Comparison of ENCODE assay signal across 20 cellular contexts in the genomic region with DNA sequence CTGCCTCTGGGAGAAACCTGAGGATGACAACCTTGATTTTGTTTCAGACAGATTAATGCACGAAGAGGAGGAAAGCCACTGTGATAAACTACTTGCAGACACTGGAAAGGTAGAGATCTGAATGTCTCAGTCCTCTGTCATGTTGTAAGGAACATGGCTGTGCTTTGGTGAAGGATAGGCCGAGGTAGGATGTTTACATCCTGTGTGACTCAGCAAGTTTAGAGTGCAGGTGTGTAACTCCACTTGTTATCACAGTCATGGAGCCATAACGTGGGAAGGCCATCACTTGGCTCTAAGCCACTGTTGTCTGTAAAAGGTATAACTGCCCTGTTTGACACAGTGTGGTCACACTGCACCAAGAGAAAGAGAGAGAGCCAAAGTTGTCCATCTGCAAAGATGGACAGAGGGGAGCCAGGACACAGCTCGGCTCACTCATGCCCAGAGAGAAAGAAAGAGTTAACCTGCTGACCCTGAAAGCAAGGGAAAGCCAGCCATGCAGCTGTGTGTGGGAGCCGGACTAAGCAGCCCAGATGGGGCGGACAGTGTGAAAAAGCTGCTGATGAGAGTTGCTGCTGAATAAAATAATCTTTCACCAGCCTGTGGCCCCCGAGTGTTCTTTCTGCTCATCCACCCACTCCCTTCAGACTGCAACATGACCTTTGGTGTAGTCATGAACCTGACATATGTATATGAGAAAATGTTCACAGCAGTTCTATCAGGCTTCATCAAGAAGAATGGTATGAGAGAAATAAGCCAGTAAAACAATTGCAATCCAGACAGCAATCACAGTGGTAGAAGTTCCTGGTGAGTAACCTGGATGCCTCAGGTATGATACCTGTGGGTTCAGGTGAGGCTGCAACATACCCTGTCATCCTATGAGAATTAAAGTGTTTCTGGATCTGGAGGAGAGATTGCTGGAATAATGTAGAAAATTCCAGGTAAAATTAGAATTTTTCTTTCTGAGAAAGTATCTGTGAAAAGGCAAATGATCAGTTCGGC.
DNase-seq lines count a peak whose midpoint lies in the region; ATAC-seq, FAIRE-seq and TF ChIP-seq lines count a peak whose summit lies in the region.
"Had no signal": no experiment of that assay in that cellular context is flagged by ENCODE, and none has a peak within 500 bp of the region (broad histone marks: within the 10 kb centered on the region; RNA-seq: fewer than 3 reads in every experiment).

No MANE protein-coding gene starts in this region.

- no TSS peak for BruUV-seq in OCI-LY7 (replicated peaks; lab: Mats Ljungman, UMichigan)

- H3K9me3 ChIP-seq in OCI-LY7 (ENCODE audit: low read length) (no peaks in the 10 kb centered on the region), endodermal cell (ENCODE audit: control insufficient read depth, low read length) (peaks cover 4% of the 10 kb centered on the region), pancreas (no peaks in the 10 kb centered on the region), psoas muscle (no peaks in the 10 kb centered on the region), left lung (no peaks in the 10 kb centered on the region)
- H3K9me3 ChIP-seq: suprapubic skin, vagina had no signal

- no peaks in the 10 kb centered on the region for H3K27me3 ChIP-seq in endodermal cell (ENCODE audit: control insufficient read depth, insufficient read depth, low read length, poor library complexity, severe bottlenecking)
- H3K27me3 ChIP-seq in pancreas, result no peaks in the 10 kb centered on the region
- no peaks in the 10 kb centered on the region for H3K27me3 ChIP-seq in psoas muscle (ENCODE audit: insufficient read depth in 3 of 3, low read length in 2 of 3)
- no peaks in the 10 kb centered on the region for H3K27me3 ChIP-seq in left lung
- H3K27me3 ChIP-seq: suprapubic skin, vagina had no signal

- H3K4me1 ChIP-seq in OCI-LY7 (ENCODE audit: insufficient read depth, low read length, poor library complexity, severe bottlenecking) (no peaks in the 10 kb centered on the region), endodermal cell (ENCODE audit: control insufficient read depth, insufficient read depth, low read length) (no peaks in the 10 kb centered on the region), pancreas (peaks cover 0 to 8% (median 4%) of the 10 kb centered on the region in 3 donors), psoas muscle (no peaks in the 10 kb centered on the region), left lung (no peaks in the 10 kb centered on the region)
- H3K4me1 ChIP-seq: suprapubic skin, vagina had no signal

- TF ChIP-seq CTCF in OCI-LY7 (conservative IDR thresholded peaks at IDR 0.05; ENCODE audit: low read length) (no peak), endodermal cell (conservative IDR thresholded peaks at IDR 0.05) (no peak), pancreas (IDR thresholded peaks at IDR 0.05) (no peak), psoas muscle (IDR thresholded peaks at IDR 0.05) (no peak), left lung (IDR thresholded peaks at IDR 0.05) (no peak)

- H4K20me1 ChIP-seq in OCI-LY7 (ENCODE audit: insufficient read depth, low read length), result no peaks in the 10 kb centered on the region

- H3K4me3 ChIP-seq in OCI-LY7 (ENCODE audit: low read depth, low read length, poor library complexity, severe bottlenecking) (no peak overlapping the region), endodermal cell (ENCODE audit: low read length) (no peak overlapping the region), pancreas (no peak overlapping the region), psoas muscle (no peak overlapping the region), left lung (no peak overlapping the region)
- H3K4me3 ChIP-seq: suprapubic skin, vagina had no signal

- no peaks in the 10 kb centered on the region for H3K4me1 Mint-ChIP-seq in endodermal cell
- H3K4me1 Mint-ChIP-seq: activated CD4-positive, alpha-beta memory T cell treated with anti-CD3 and anti-CD28 coated beads, Interleukin-2, amount 10 ng/mL, durations not matched to agents 7 days and 5 days had no signal

- no peak for FAIRE-seq in pancreas (lab: Jason Lieb, UNC)

- H3K4me3 Mint-ChIP-seq in endodermal cell, result no peak overlapping the region
- H3K4me3 Mint-ChIP-seq: activated CD4-positive, alpha-beta memory T cell treated with anti-CD3 and anti-CD28 coated beads, Interleukin-2, amount 10 ng/mL, durations not matched to agents 7 days and 5 days had no signal

- POLR2A ChIA-PET in OCI-LY7 (lab: Charles Lee), result no interaction called here

- peaks cover 65% of the 10 kb centered on the region for H3K36me3 Mint-ChIP-seq in endodermal cell (ENCODE audit: low read depth)

- ATAC-seq in pancreas, result peak; percentile 70 to 89 (median 79)
- no peak for ATAC-seq in HG03159 (IDR thresholded peaks at IDR 0.05; ENCODE audit: unreplicated experiment)
- no peak for ATAC-seq in psoas muscle
- no peak for ATAC-seq in left lung
- ATAC-seq: left lobe of liver, Panc1, SK-N-SH treated with all-trans-retinoic acid at 6 μM for 48 hours had no signal

- no peak overlapping the region for H3K4me2 ChIP-seq in OCI-LY7 (ENCODE audit: low read length)

- intact Hi-C loops in OCI-LY7 (cut with micrococcal nuclease; ENCODE audit: unreplicated experiment) (no loop called here), pancreas (cut with DNase I) (no loop called here), psoas muscle (cut with DNase I) (no loop called here), left lung (cut with DNase I) (no loop called here)

- 81 to 84% methylated on average over 6 to 8 of the region's 8 CpGs for WGBS in endodermal cell (ENCODE audit: insufficient coverage in 1 of 2, insufficient read length in 1 of 2), 2 experiments
- WGBS in pancreas, 2 donors, result 31 to 40% methylated on average over 8 of the region's 8 CpGs
- 41 to 51% (median 44%) methylated on average over 8 of the region's 8 CpGs for WGBS in psoas muscle, 3 donors

- peaks cover 13% of the 10 kb centered on the region for H3K9me3 Mint-ChIP-seq in endodermal cell
- H3K9me3 Mint-ChIP-seq: activated CD4-positive, alpha-beta memory T cell treated with anti-CD3 and anti-CD28 coated beads, Interleukin-2, amount 10 ng/mL, durations not matched to agents 7 days and 5 days had no signal

- H3K9ac ChIP-seq in endodermal cell (ENCODE audit: extremely low read depth, low read length, poor library complexity, severe bottlenecking), result no peak overlapping the region

- no peaks in the 10 kb centered on the region for H3K27me3 Mint-ChIP-seq in endodermal cell (ENCODE audit: insufficient read depth)
- H3K27me3 Mint-ChIP-seq: activated CD4-positive, alpha-beta memory T cell treated with anti-CD3 and anti-CD28 coated beads, Interleukin-2, amount 10 ng/mL, durations not matched to agents 7 days and 5 days had no signal

- H3K36me3 ChIP-seq in OCI-LY7 (ENCODE audit: insufficient read depth, low read length) (no peaks in the 10 kb centered on the region), endodermal cell (ENCODE audit: control insufficient read depth, insufficient read depth, low read length) (peaks cover 7% of the 10 kb centered on the region), pancreas (no peaks in the 10 kb centered on the region), psoas muscle (ENCODE audit: insufficient read depth in 1 of 2, low read depth in 1 of 2) (no peaks in the 10 kb centered on the region), left lung (no peaks in the 10 kb centered on the region)
- H3K36me3 ChIP-seq: suprapubic skin, vagina had no signal

- no peak overlapping the region for H3K27ac ChIP-seq in OCI-LY7 (ENCODE audit: low read depth, low read length, poor library complexity, severe bottlenecking)
- H3K27ac ChIP-seq in endodermal cell (ENCODE audit: low read depth, low read length), result no peak overlapping the region
- no peak overlapping the region for H3K27ac ChIP-seq in pancreas
- no peak overlapping the region for H3K27ac ChIP-seq in psoas muscle
- no peak overlapping the region for H3K27ac ChIP-seq in left lung
- H3K27ac ChIP-seq: suprapubic skin, vagina had no signal

- DNase-seq in DMS53 (lab: John Stamatoyannopoulos, UW) (peak; percentile 56), DMS53 treated with DMSO at 0.1 percent for 48 hours (lab: John Stamatoyannopoulos, UW; ENCODE audit: unreplicated experiment) (no peak), OCI-LY7 (ENCODE audit: low spot score) (peak; percentile 5), endodermal cell (no peak), pancreas (peak in 3 of 6 donors; percentile 28 to 34 (median 33)), psoas muscle (no peak), left lung (no peak)
- DNase-seq: activated CD4-positive, alpha-beta memory T cell treated with anti-CD3 and anti-CD28 coated beads, Interleukin-2, amount 10 ng/mL, durations not matched to agents 7 days and 5 days; activated CD4-positive, CD25-positive, alpha-beta regulatory T cell; activated gamma-delta T cell treated with Interleukin-2 at 50 U/mL for 16 hours; amygdala; Calu3; NCI-H1417 treated with DMSO at 0.1 percent for 48 hours; NCI-H82 had no signal

- H3K9me2 ChIP-seq in OCI-LY7 (ENCODE audit: insufficient read depth, low read length), result no peaks in the 10 kb centered on the region

- H2AFZ ChIP-seq in OCI-LY7 (ENCODE audit: low read length), result no peak overlapping the region

- no peaks in the 10 kb centered on the region for H3K79me2 ChIP-seq in OCI-LY7 (ENCODE audit: insufficient read depth, low read depth, low read length)

- peak overlapping the region; percentile 21 for H3K27ac Mint-ChIP-seq in endodermal cell
- H3K27ac Mint-ChIP-seq: activated CD4-positive, alpha-beta memory T cell treated with anti-CD3 and anti-CD28 coated beads, Interleukin-2, amount 10 ng/mL, durations not matched to agents 7 days and 5 days had no signal

- CTCF ChIA-PET in OCI-LY7 (lab: Charles Lee; ENCODE audit: unreplicated experiment), result no interaction called here

Comparison
In these comparisons a context has a peak if more than half of its experiments do, and no peak if none do; other contexts are left out.
1. DNase-seq: peak in DMS53 (single experiment) and OCI-LY7 (single experiment); none in DMS53 treated with DMSO at 0.1 percent for 48 hours (single experiment), endodermal cell (single experiment), psoas muscle (0 of 2) and left lung (0 of 2).
2. ATAC-seq: peak in pancreas (4 of 4); none in HG03159 (single experiment), psoas muscle (0 of 4) and left lung (single experiment).